16 cellular contexts compared by ENCODE assay signal in the genomic region with DNA sequence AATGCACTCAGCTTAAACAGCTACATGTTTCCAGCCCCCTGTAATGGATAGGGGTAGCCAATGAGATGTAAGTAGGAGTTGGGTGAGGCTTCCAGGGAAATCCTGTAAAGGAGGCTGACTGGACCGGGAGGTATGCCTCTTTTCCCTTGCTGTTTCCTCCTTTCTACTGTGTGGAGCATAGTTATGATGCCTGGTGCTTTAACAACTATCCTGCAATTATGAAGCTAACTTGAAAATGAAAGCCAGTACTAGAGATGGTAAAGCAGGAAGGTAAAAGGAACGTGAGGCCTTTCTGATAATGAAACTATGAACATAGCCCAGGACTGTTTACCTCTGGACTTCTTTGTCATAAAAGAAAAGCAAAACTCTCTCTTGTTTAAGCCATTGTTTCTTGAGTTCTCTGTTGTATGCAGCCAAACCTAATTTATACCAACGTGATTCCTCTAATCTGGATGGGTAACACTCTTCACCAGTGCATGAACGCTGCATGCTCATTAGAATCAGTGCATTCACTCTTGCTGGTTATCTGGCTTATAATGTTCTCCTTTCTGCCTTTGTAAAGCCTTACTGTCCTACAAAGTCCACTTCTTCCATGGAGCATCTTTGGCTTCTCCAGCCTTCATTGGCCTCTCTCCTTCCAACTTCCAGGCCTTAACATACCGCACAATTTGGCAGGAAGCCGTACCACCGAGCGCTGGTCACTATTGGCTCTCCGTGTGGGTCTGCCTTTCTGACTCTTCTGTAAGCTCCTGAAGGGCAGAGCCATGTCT. TPM values are rescaled to one million over a fixed set of nuclear protein-coding genes. Genes with fewer than 3 reads are reported as not detected.
DNase-seq lines count a peak whose midpoint lies in the region; ATAC-seq and TF ChIP-seq lines count a peak whose summit lies in the region.
"Had no signal": no experiment of that assay in that cellular context is flagged by ENCODE, and none has a peak within 500 bp of the region (broad histone marks: within the 10 kb centered on the region; RNA-seq: fewer than 3 reads in every experiment).

No MANE protein-coding gene starts in this region.

- peak; percentile 64 for ATAC-seq in RWPE2 (ENCODE audit: low read depth)
- ATAC-seq in HG02759 (IDR thresholded peaks at IDR 0.05; ENCODE audit: unreplicated experiment), result no peak
- ATAC-seq in HG02981 (IDR thresholded peaks at IDR 0.05; ENCODE audit: unreplicated experiment), result no peak
- ATAC-seq: naive thymus-derived CD8-positive, alpha-beta T cell had no signal

- no peaks in the 10 kb centered on the region for H3K27me3 ChIP-seq in ACC112 (ENCODE audit: insufficient read depth, low read length)
- H3K27me3 ChIP-seq in GM23248 (replicated peaks; ENCODE audit: insufficient read depth), result no peaks in the 10 kb centered on the region
- H3K27me3 ChIP-seq in RWPE2 (ENCODE audit: insufficient read depth, poor library complexity, severe bottlenecking), result no peaks in the 10 kb centered on the region
- H3K27me3 ChIP-seq: sigmoid colon, upper lobe of left lung had no signal

- 84 to 85% methylated on average over 9 of the region's 9 CpGs for WGBS in GM23248 (ENCODE audit: low coverage in 1 of 2, low lambda C conversion rate in 2 of 2, missing lambda C conversion rate in 2 of 2), 2 experiments

- H3F3A ChIP-seq in GM23248 (ENCODE audit: insufficient read depth), result no peaks in the 10 kb centered on the region

- no peaks in the 10 kb centered on the region for H3K9me2 ChIP-seq in GM23248 (ENCODE audit: insufficient read depth)

- in situ Hi-C loops in GM23248 (cut with MboI), result no loop called here

- H3K36me3 ChIP-seq in ACC112 (ENCODE audit: insufficient read depth, low read length), result no peaks in the 10 kb centered on the region
- no peaks in the 10 kb centered on the region for H3K36me3 ChIP-seq in GM23248 (ENCODE audit: low read depth)
- H3K36me3 ChIP-seq in RWPE2 (ENCODE audit: low read depth), result no peaks in the 10 kb centered on the region
- H3K36me3 ChIP-seq: sigmoid colon, upper lobe of left lung had no signal

- H3K4me1 ChIP-seq in ACC112 (ENCODE audit: control insufficient read depth, insufficient read depth, low read length, unreplicated experiment) (peaks cover 13% of the 10 kb centered on the region), GM23248 (ENCODE audit: insufficient read depth) (peaks cover 6% of the 10 kb centered on the region), RWPE2 (ENCODE audit: insufficient read depth, poor library complexity, severe bottlenecking) (peaks cover 12% of the 10 kb centered on the region)
- H3K4me1 ChIP-seq: sigmoid colon, upper lobe of left lung had no signal

- H3K79me2 ChIP-seq in ACC112 (ENCODE audit: control insufficient read depth, insufficient read depth, low read length, unreplicated experiment) (no peaks in the 10 kb centered on the region), GM23248 (ENCODE audit: insufficient read depth) (no peaks in the 10 kb centered on the region)

- peak overlapping the region; percentile 82 for H2AFZ ChIP-seq in ACC112 (ENCODE audit: low read length, unreplicated experiment)
- peak overlapping the region; percentile 76 for H2AFZ ChIP-seq in GM23248

- H3K9ac ChIP-seq in GM23248, result no peak overlapping the region

- no peak overlapping the region for H3K4me2 ChIP-seq in GM23248 (ENCODE audit: unreplicated experiment)

- H3K4me3 ChIP-seq in ACC112 (ENCODE audit: low read depth, low read length), result peak overlapping the region; percentile 54
- no peak overlapping the region for H3K4me3 ChIP-seq in GM23248
- H3K4me3 ChIP-seq in RWPE2 (ENCODE audit: severe bottlenecking), result no peak overlapping the region
- H3K4me3 ChIP-seq in fibroblast of villous mesenchyme (ENCODE audit: low read depth, low read length), result no peak overlapping the region
- H3K4me3 ChIP-seq: sigmoid colon, upper lobe of left lung had no signal

- no peaks in the 10 kb centered on the region for H3K9me3 ChIP-seq in GM23248 (ENCODE audit: low read depth)
- no peaks in the 10 kb centered on the region for H3K9me3 ChIP-seq in RWPE2 (ENCODE audit: severe bottlenecking)
- H3K9me3 ChIP-seq: sigmoid colon, upper lobe of left lung had no signal

- H3K27ac ChIP-seq in ACC112 (ENCODE audit: low read depth, low read length), result no peak overlapping the region
- no peak overlapping the region for H3K27ac ChIP-seq in GM23248
- peak overlapping the region; percentile 29 for H3K27ac ChIP-seq in RWPE2 (ENCODE audit: poor library complexity, severe bottlenecking)
- H3K27ac ChIP-seq: upper lobe of left lung had no signal

- peak; percentile 52 for DNase-seq in GM23248
- DNase-seq in RWPE2 (ENCODE audit: low spot score), result no peak
- peak; percentile 29 for DNase-seq in fibroblast of villous mesenchyme (ENCODE audit: low read depth)
- no peak for DNase-seq in SHP77 (lab: John Stamatoyannopoulos, UW)
- DNase-seq in activated CD4-positive, CD25-positive, alpha-beta regulatory T cell treated with anti-CD3 and anti-CD28 coated beads, Interleukin-2, amount 50 U/mL, for 72 hours, result no peak
- DNase-seq: activated CD4-positive, CD25-positive, alpha-beta regulatory T cell; anterior cingulate cortex; MV-4-11; naive thymus-derived CD8-positive, alpha-beta T cell; NCI-H510A; SHP77 treated with DMSO at 0.1 percent for 48 hours; sigmoid colon; upper lobe of left lung had no signal

- no peak for TF ChIP-seq CTCF in RWPE2 (IDR thresholded peaks at IDR 0.05; ENCODE audit: poor library complexity, severe bottlenecking)
- TF ChIP-seq CTCF in fibroblast of villous mesenchyme (IDR thresholded peaks at IDR 0.05; ENCODE audit: insufficient read depth, low read depth, low read length), result no peak

- no peaks in the 10 kb centered on the region for H4K20me1 ChIP-seq in GM23248 (ENCODE audit: insufficient read depth)

RNA-seq across cellular contexts. Expression of a gene that starts 8.3 kb away (rescaled TPM):
- 8.9 and 9.6 TPM in 2 replicates for total RNA-seq in GM23248 (2014; rRNA removed; shearing (Covaris generic))
- polyA plus RNA-seq in GM23248 (2016; fragmentation: Nextera tagmentation; extraction: Ambion mirVana), result 4.6 and 5.0 TPM in 2 replicates
- total RNA-seq in fibroblast of villous mesenchyme, result 34.1 and 40.2 TPM in 2 replicates
- polyA plus RNA-seq: naive thymus-derived CD8-positive, alpha-beta T cell had no signal

RNA-seq across cellular contexts. Expression of a gene that starts 52.2 kb away (rescaled TPM):
- 12.6 and 26.2 TPM in 2 replicates for total RNA-seq in GM23248 (2014; rRNA removed; shearing (Covaris generic))
- 13.0 and 13.9 TPM in 2 replicates for polyA plus RNA-seq in GM23248 (2016; fragmentation: Nextera tagmentation; extraction: Ambion mirVana)
- 30.3 and 30.7 TPM in 2 replicates for total RNA-seq in fibroblast of villous mesenchyme

RNA-seq across cellular contexts. Expression of a gene that starts 52.3 kb away (rescaled TPM):
- total RNA-seq in GM23248 (2014; rRNA removed; shearing (Covaris generic)), result 23.6 and 54.3 TPM in 2 replicates
- 30.2 and 32.5 TPM in 2 replicates for polyA plus RNA-seq in GM23248 (2016; fragmentation: Nextera tagmentation; extraction: Ambion mirVana)
- total RNA-seq in fibroblast of villous mesenchyme, result 14.5 and 19.9 TPM in 2 replicates

Comparison
In these comparisons a context has a peak if more than half of its experiments do, and no peak if none do; other contexts are left out.
1. DNase-seq: peak in GM23248 (single experiment) and fibroblast of villous mesenchyme (single experiment); none in RWPE2 (single experiment), SHP77 (0 of 2) and activated CD4-positive, CD25-positive, alpha-beta regulatory T cell treated with anti-CD3 and anti-CD28 coated beads, Interleukin-2, amount 50 U/mL, for 72 hours (single experiment).